ENCODE assay signal across 19 cellular contexts in genomic region chr12:123261196-123261595, GRCh38.
"Had no signal": no experiment of that assay in that cellular context is flagged by ENCODE, and none has a peak within 500 bp of the region (broad histone marks: within the 10 kb centered on the region; RNA-seq: fewer than 3 reads in every experiment).

No MANE protein-coding gene starts in this region.

- H3K27ac Mint-ChIP-seq: effector memory CD8-positive, alpha-beta T cell; stimulated activated memory B cell treated with anti-CD40 and anti-IgM and Interleukin-4, amounts not matched to agents 10 μg/mL and 1 μg/mL and 100 μg/mL, for 72 hours had no signal

- H3K4me3 ChIP-seq: ovary, thoracic aorta, upper lobe of left lung had no signal

- ATAC-seq: effector memory CD8-positive, alpha-beta T cell; left ventricle myocardium superior; naive thymus-derived CD4-positive, alpha-beta T cell; sciatic nerve; stimulated activated memory B cell treated with anti-CD40 and anti-IgM and Interleukin-4, amounts not matched to agents 10 μg/mL and 1 μg/mL and 100 μg/mL, for 72 hours had no signal

- H3K4me1 Mint-ChIP-seq: immature natural killer cell; stimulated activated memory B cell treated with anti-CD40 and anti-IgM and Interleukin-4, amounts not matched to agents 10 μg/mL and 1 μg/mL and 100 μg/mL, for 72 hours had no signal

- H3K36me3 ChIP-seq: ovary had no signal

- H3K9me3 Mint-ChIP-seq: activated naive CD8-positive, alpha-beta T cell treated with anti-CD3 and anti-CD28 coated beads for 36 hours; effector memory CD8-positive, alpha-beta T cell; immature natural killer cell; naive thymus-derived CD4-positive, alpha-beta T cell; stimulated activated memory B cell treated with anti-CD40 and anti-IgM and Interleukin-4, amounts not matched to agents 10 μg/mL and 1 μg/mL and 100 μg/mL, for 72 hours had no signal

- H3K27ac ChIP-seq: ovary, thoracic aorta, upper lobe of left lung had no signal

- H3K27me3 ChIP-seq: ovary, upper lobe of left lung had no signal

- H3K27me3 Mint-ChIP-seq: activated naive CD8-positive, alpha-beta T cell treated with anti-CD3 and anti-CD28 coated beads for 36 hours; effector memory CD8-positive, alpha-beta T cell; naive thymus-derived CD4-positive, alpha-beta T cell; stimulated activated memory B cell treated with anti-CD40 and anti-IgM and Interleukin-4, amounts not matched to agents 10 μg/mL and 1 μg/mL and 100 μg/mL, for 72 hours had no signal

- H3K4me3 Mint-ChIP-seq: activated naive CD8-positive, alpha-beta T cell treated with anti-CD3 and anti-CD28 coated beads for 36 hours; effector memory CD8-positive, alpha-beta T cell; immature natural killer cell; naive thymus-derived CD4-positive, alpha-beta T cell; stimulated activated memory B cell treated with anti-CD40 and anti-IgM and Interleukin-4, amounts not matched to agents 10 μg/mL and 1 μg/mL and 100 μg/mL, for 72 hours had no signal

- DNase-seq: activated CD4-positive, CD25-positive, alpha-beta regulatory T cell treated with anti-CD3 and anti-CD28 coated beads, Interleukin-2, amount 50 U/mL, for 72 hours; activated CD8-positive, alpha-beta memory T cell treated with anti-CD3 and anti-CD28 coated beads for 24 hours; activated CD8-positive, alpha-beta memory T cell treated with anti-CD3 and anti-CD28 coated beads, Interleukin-2, amount 50 U/mL, for 48 hours; activated gamma-delta T cell treated with Interleukin-2 at 50 U/mL for 16 hours; activated naive CD8-positive, alpha-beta T cell treated with anti-CD3 and anti-CD28 coated beads for 36 hours; amniotic stem cell; caudate nucleus; effector memory CD8-positive, alpha-beta T cell; immature natural killer cell; kidney glomerular epithelial cell; left ventricle myocardium superior; mesendoderm; naive thymus-derived CD4-positive, alpha-beta T cell; stimulated activated CD4-positive, alpha-beta T cell treated with anti-CD3 and anti-CD28 coated beads, Interleukin-4, amount 100 ng/mL, for 4 hours; upper lobe of left lung had no signal

- H3K9me3 ChIP-seq: ovary, thoracic aorta, upper lobe of left lung had no signal
